In genomic region chr3:149494022-149494758, GRCh38 we compare ENCODE assay signal across 8 cellular contexts. TPM values are rescaled to one million over a fixed set of nuclear protein-coding genes. Genes with fewer than 3 reads are reported as not detected.
DNase-seq lines count a peak whose midpoint lies in the region; ATAC-seq, FAIRE-seq and TF ChIP-seq lines count a peak whose summit lies in the region.

No MANE protein-coding gene starts in this region.

- no peak overlapping the region; the same call in 1 of the 2 replicates for H3K27ac Mint-ChIP-seq in HFFc6

- no peaks in the 10 kb centered on the region; the same call in 1 of the 2 replicates for H3K9me3 Mint-ChIP-seq in HFFc6

- no peaks in the 10 kb centered on the region for H3K9me1 ChIP-seq in keratinocyte (ENCODE audit: control insufficient read depth, extremely low read depth, insufficient read depth, low read length)

- no peaks in the 10 kb centered on the region for H3K4me1 ChIP-seq in OCI-LY7 (ENCODE audit: insufficient read depth, low read length, poor library complexity, severe bottlenecking)
- peaks cover 7% of the 10 kb centered on the region for H3K4me1 ChIP-seq in keratinocyte (ENCODE audit: control insufficient read depth, extremely low read depth, insufficient read depth, low read length)

- no peak for ATAC-seq in GM19452 (IDR thresholded peaks at IDR 0.05; ENCODE audit: unreplicated experiment)

- peaks cover 3% of the 10 kb centered on the region; the same call in 1 of the 2 replicates for H3K27me3 Mint-ChIP-seq in HFFc6 (ENCODE audit: insufficient read depth)

- in situ Hi-C loops in brain microvascular endothelial cell (cut with HindIII; ENCODE audit: low pct_ligation_motif_present, low sequenced_read_pairs), result no loop called here

- H3K36me3 Mint-ChIP-seq in HFFc6 (ENCODE audit: low read depth), result no peaks in the 10 kb centered on the region; the same call in 1 of the 2 replicates

- H3K9ac ChIP-seq in keratinocyte (ENCODE audit: control insufficient read depth, extremely low read depth, insufficient read depth, low read length), result no peak overlapping the region

- H3K9me3 ChIP-seq in OCI-LY7 (ENCODE audit: low read length) (no peaks in the 10 kb centered on the region), keratinocyte (ENCODE audit: control insufficient read depth, low read depth, low read length) (no peaks in the 10 kb centered on the region)

- intact Hi-C loops in OCI-LY7 (cut with micrococcal nuclease; ENCODE audit: unreplicated experiment), result no loop called here

- peak overlapping the region; percentile 22 for H3K4me3 Mint-ChIP-seq in HFFc6

- no peak for FAIRE-seq in keratinocyte (lab: Jason Lieb, UNC)

- H3K27ac ChIP-seq in OCI-LY7 (ENCODE audit: low read depth, low read length, poor library complexity, severe bottlenecking), result no peak overlapping the region
- no peak overlapping the region for H3K27ac ChIP-seq in brain microvascular endothelial cell
- no peak overlapping the region for H3K27ac ChIP-seq in keratinocyte (ENCODE audit: control insufficient read depth, insufficient read depth, low read length)

- H3K79me2 ChIP-seq in OCI-LY7 (ENCODE audit: insufficient read depth, low read depth, low read length), result no peaks in the 10 kb centered on the region
- H3K79me2 ChIP-seq in keratinocyte (ENCODE audit: control insufficient read depth, insufficient read depth, low read length), result no peaks in the 10 kb centered on the region

- POLR2A ChIA-PET in OCI-LY7 (lab: Charles Lee), result no interaction called here

- peaks cover 36% of the 10 kb centered on the region for H3K4me1 Mint-ChIP-seq in HFFc6 (ENCODE audit: low read depth)

- H3K27me3 ChIP-seq in brain microvascular endothelial cell (replicated peaks) (no peaks in the 10 kb centered on the region), keratinocyte (ENCODE audit: control insufficient read depth, extremely low read depth, insufficient read depth, low read length) (peaks cover 4% of the 10 kb centered on the region)

- no TSS peak for BruUV-seq in OCI-LY7 (replicated peaks; lab: Mats Ljungman, UMichigan)

- H3K4me2 ChIP-seq in OCI-LY7 (ENCODE audit: low read length), result no peak overlapping the region
- peak overlapping the region; percentile 17 for H3K4me2 ChIP-seq in keratinocyte (ENCODE audit: control insufficient read depth, extremely low read depth, insufficient read depth, low read depth, low read length)

- H4K20me1 ChIP-seq in OCI-LY7 (ENCODE audit: insufficient read depth, low read length), result no peaks in the 10 kb centered on the region
- no peaks in the 10 kb centered on the region for H4K20me1 ChIP-seq in keratinocyte (ENCODE audit: control insufficient read depth, extremely low read depth, insufficient read depth, low read length)

- DNase-seq in Daoy (ENCODE audit: low read depth), result peak; percentile 75
- peak; percentile 46 for DNase-seq in HFFc6
- DNase-seq in OCI-LY7 (ENCODE audit: low spot score), result peak; percentile 37
- DNase-seq in brain microvascular endothelial cell, result peak; percentile 75
- no peak for DNase-seq in keratinocyte (ENCODE audit: low read depth, low spot score)
- DNase-seq in stimulated activated CD4-positive, alpha-beta T cell treated with anti-CD3 and anti-CD28 coated beads, TNF-alpha, amount 100 ng/mL, for 48 hours (ENCODE audit: low read depth in 3 of 3), result peak in 2 of 3 donors; percentile 13 to 36
- no peak for DNase-seq in putamen (ENCODE audit: low spot score)

- H2AFZ ChIP-seq in OCI-LY7 (ENCODE audit: low read length), result no peak overlapping the region
- H2AFZ ChIP-seq in keratinocyte (ENCODE audit: control insufficient read depth, low read length), result no peak overlapping the region

- TF ChIP-seq CTCF in HFFc6 (IDR thresholded peaks at IDR 0.05) (peak; percentile 91), OCI-LY7 (conservative IDR thresholded peaks at IDR 0.05; ENCODE audit: low read length) (peak; percentile 81), brain microvascular endothelial cell (IDR thresholded peaks at IDR 0.05; ENCODE audit: low read depth, low read length, missing control alignments) (peak; percentile 90), keratinocyte (optimal IDR thresholded peaks at IDR 0.05 in 1 of 3, IDR thresholded peaks at IDR 0.05 in 1 of 3, conservative IDR thresholded peaks at IDR 0.05 in 1 of 3; ENCODE audit: extremely low read depth in 1 of 3, insufficient read depth in 2 of 3, low read length in 3 of 3) (peak; percentile 74 to 78 (median 74))

- dilution Hi-C loops in keratinocyte (cut with MboI; ENCODE audit: extremely low pct_ligation_motif_present, low sequenced_read_pairs), result no loop called here

- CTCF ChIA-PET in OCI-LY7 (lab: Charles Lee; ENCODE audit: unreplicated experiment), result interaction anchor here (0.6 kb wide), 1 partner anchor 162 kb away, joined by 4 read pairs; no protein-coding TSS in a partner anchor

- H3K36me3 ChIP-seq in OCI-LY7 (ENCODE audit: insufficient read depth, low read length), result no peaks in the 10 kb centered on the region
- no peaks in the 10 kb centered on the region for H3K36me3 ChIP-seq in brain microvascular endothelial cell (replicated peaks)
- H3K36me3 ChIP-seq in keratinocyte (ENCODE audit: control insufficient read depth in 2 of 2, extremely low read depth in 1 of 2, insufficient read depth in 2 of 2, low read length in 2 of 2), result no peaks in the 10 kb centered on the region

- no peak overlapping the region for H3K4me3 ChIP-seq in OCI-LY7 (ENCODE audit: low read depth, low read length, poor library complexity, severe bottlenecking)
- no peak overlapping the region for H3K4me3 ChIP-seq in brain microvascular endothelial cell (ENCODE audit: low read depth, low read length)
- no peak overlapping the region for H3K4me3 ChIP-seq in keratinocyte (ENCODE audit: control insufficient read depth in 2 of 3, extremely low read depth in 1 of 3, insufficient read depth in 2 of 3, low read depth in 1 of 3, low read length in 3 of 3)

- H3K9me2 ChIP-seq in OCI-LY7 (ENCODE audit: insufficient read depth, low read length), result no peaks in the 10 kb centered on the region

RNA-seq across cellular contexts. Expression of gene TM4SF4, which starts 19.7 kb away (rescaled TPM):
- total RNA-seq in Daoy (2014; rRNA removed; shearing (Covaris generic)), result not detected in 2 replicates
- 1 to 10 TPM in 1 of 6 experiments, under 1 TPM in 5; 0.25 to 1.3 (median 0.63) TPM for total RNA-seq in HFFc6 (2021; fragmentation: NEBNext Ultra II Directional; extraction: Animal tissue kit (Norgen Biotek cat#: 25700))
- total RNA-seq in OCI-LY7 (2014; rRNA removed; shearing (Covaris generic)), result not detected in 2 replicates
- total RNA-seq in OCI-LY7 (2022), result not detected in 2 replicates
- not detected in 3 replicates for polyA plus RNA-seq in keratinocyte
- not detected for polyA plus RNA-seq in keratinocyte (2011; ENCODE audit: low read depth)
- polyA plus RNA-seq in keratinocyte (2011; cell fraction: cytosol; rRNA removed), result not detected in 2 replicates
- polyA plus RNA-seq in keratinocyte (2011; cell fraction: nucleus; rRNA removed), result not detected in 2 replicates
- not detected in 2 replicates for polyA plus RNA-seq in keratinocyte (2012; ENCODE audit: low replicate concordance)
- not detected in 3 replicates for polyA minus RNA-seq in keratinocyte
- not detected for polyA minus RNA-seq in keratinocyte (2011; cell fraction: cytosol; rRNA and poly(A)+ RNA removed)
- not detected in 2 replicates for polyA minus RNA-seq in keratinocyte (2011; cell fraction: nucleus; rRNA and poly(A)+ RNA removed)

Comparison
In these comparisons a context has a peak if more than half of its experiments do, and no peak if none do; other contexts are left out.
1. DNase-seq: peak in Daoy (single experiment), HFFc6 (single experiment), OCI-LY7 (single experiment), brain microvascular endothelial cell (single experiment) and stimulated activated CD4-positive, alpha-beta T cell treated with anti-CD3 and anti-CD28 coated beads, TNF-alpha, amount 100 ng/mL, for 48 hours (2 of 3); none in keratinocyte (single experiment) and putamen (single experiment).
2. Peak in every context shown above with its lines, with median percentiles within 50 percentile points of each other: CTCF ChIP-seq.